ENCODE assay signal across 8 cellular contexts in genomic region chr1:144551543-144552424, GRCh38. TPM values are rescaled to one million over a fixed set of nuclear protein-coding genes. Genes with fewer than 3 reads are reported as not detected.
DNase-seq lines count a peak whose midpoint lies in the region; ATAC-seq and TF ChIP-seq lines count a peak whose summit lies in the region.

No MANE protein-coding gene starts in this region.

- peak; percentile 98 for DNase-seq in A172 (ENCODE audit: low spot score)
- DNase-seq in RPMI7951 (ENCODE audit: low read depth) = peak; percentile 89
- DNase-seq in activated gamma-delta T cell treated with anti-CD3 and anti-CD28 coated beads, Interleukin-2, amount 50 U/mL, for 16 hours (ENCODE audit: low read depth) = peak; percentile 40
- DNase-seq in foreskin fibroblast = peak; percentile 91 to 95
- DNase-seq in neural crest cell (ENCODE audit: low read depth, low spot score) = peak; percentile 73
- peak; percentile 22 to 95 (median 86) for DNase-seq in substantia nigra (lab: John Stamatoyannopoulos, UW)

- TF ChIP-seq CTCF in foreskin fibroblast (IDR thresholded peaks at IDR 0.05; ENCODE audit: low read depth, low read length) (no peak), neural crest cell (conservative IDR thresholded peaks at IDR 0.05) (no peak)

- H3K4me3 Mint-ChIP-seq in neural crest cell = peak overlapping the region; percentile 88

- H3K27ac Mint-ChIP-seq in neural crest cell (ENCODE audit: unreplicated experiment) = peak overlapping the region; percentile 100

- no peaks in the 10 kb centered on the region for H3K27me3 Mint-ChIP-seq in neural crest cell (ENCODE audit: low read depth)

- H3K4me3 ChIP-seq in foreskin fibroblast (ENCODE audit: low read depth in 1 of 2, low read length in 2 of 2) = peak overlapping the region; percentile 42 to 62

- peak; percentile 85 for ATAC-seq in GM18907 (IDR thresholded peaks at IDR 0.05; ENCODE audit: unreplicated experiment)
- peak; percentile 68 for ATAC-seq in HG03457 (IDR thresholded peaks at IDR 0.05; ENCODE audit: unreplicated experiment)

- no peaks in the 10 kb centered on the region for H3K36me3 Mint-ChIP-seq in neural crest cell (ENCODE audit: low read depth)

- H3K27ac ChIP-seq in substantia nigra (ENCODE audit: low read depth, low read length, poor library complexity, severe bottlenecking) = peak overlapping the region; percentile 89

- H3K4me1 Mint-ChIP-seq in neural crest cell = peaks cover 33% of the 10 kb centered on the region

- H3K9me3 Mint-ChIP-seq in neural crest cell = no peaks in the 10 kb centered on the region

RNA-seq across cellular contexts. Expression of gene PPIAL4F, which starts 40.9 kb away (rescaled TPM):
- not detected in 2 replicates for total RNA-seq in A172 (2014; rRNA removed; shearing (Covaris generic))
- not detected in 2 replicates for total RNA-seq in RPMI7951 (2014; rRNA removed; shearing (Covaris generic))
- not detected in 2 replicates for total RNA-seq in neural crest cell

Comparison
In these comparisons a context has a peak if more than half of its experiments do, and no peak if none do; other contexts are left out.
1. Peak in every context shown above with its lines: DNase-seq, ATAC-seq, H3K4me3 ChIP-seq and H3K27ac ChIP-seq.
2. DNase-seq: peak in every context shown above with its lines; median percentile 98 in A172; 93 in foreskin fibroblast; 89 in RPMI7951; 86 in substantia nigra; 73 in neural crest cell; 40 in activated gamma-delta T cell treated with anti-CD3 and anti-CD28 coated beads, Interleukin-2, amount 50 U/mL, for 16 hours.